Comparison of ENCODE assay signal across 16 cellular contexts in the genomic region with DNA sequence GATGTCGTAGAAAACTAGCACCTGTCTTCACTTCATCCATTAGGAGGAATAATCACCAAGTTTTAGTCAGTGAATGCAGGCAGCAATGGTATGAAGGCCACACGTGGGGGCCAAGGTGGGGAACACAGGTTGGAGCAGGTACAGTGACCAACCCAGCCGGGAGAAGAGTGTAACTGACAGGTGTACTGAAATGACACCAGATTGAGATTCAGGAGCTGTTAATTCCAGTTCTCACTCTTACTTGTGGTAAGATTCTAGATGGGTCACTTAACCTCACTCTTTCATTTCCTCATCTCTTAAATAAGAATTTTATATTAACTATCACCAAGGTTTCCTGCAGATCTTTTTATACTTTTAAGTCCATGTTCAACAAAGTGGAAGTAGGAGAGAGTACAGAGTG.
A peak's percentile ranks its signal among the peaks of the same experiment; 100 is the strongest.
DNase-seq lines count a peak whose midpoint lies in the region; ATAC-seq and TF ChIP-seq lines count a peak whose summit lies in the region.
"Had no signal": no experiment of that assay in that cellular context is flagged by ENCODE, and none has a peak within 500 bp of the region (broad histone marks: within the 10 kb centered on the region; RNA-seq: fewer than 3 reads in every experiment).

No MANE protein-coding gene starts in this region.

- intact Hi-C loops in right lobe of liver (cut with DNase I) = no loop called here

- TF ChIP-seq CTCF in right lobe of liver (IDR thresholded peaks at IDR 0.05) = no peak

- no peaks in the 10 kb centered on the region for H3K27me3 ChIP-seq in right lobe of liver
- H3K27me3 ChIP-seq: heart left ventricle, left lung, spleen had no signal

- no peak overlapping the region for H3K27ac ChIP-seq in right lobe of liver
- H3K27ac ChIP-seq: heart left ventricle, left lung, spleen had no signal

- no peaks in the 10 kb centered on the region for H3K36me3 ChIP-seq in right lobe of liver
- H3K36me3 ChIP-seq: heart left ventricle, left lung, spleen had no signal

- no peaks in the 10 kb centered on the region for H3K4me1 ChIP-seq in right lobe of liver
- H3K4me1 ChIP-seq: heart left ventricle, left lung, spleen had no signal

- TF ChIP-seq POLR2A in GM18505 (IDR thresholded peaks at IDR 0.05; ENCODE audit: borderline replicate concordance, extremely low read depth, insufficient read depth, insufficient read length) = no peak
- no peak for TF ChIP-seq POLR2A in right lobe of liver (IDR thresholded peaks at IDR 0.05)

- no peaks in the 10 kb centered on the region for H3K36me3 Mint-ChIP-seq in activated naive CD8-positive, alpha-beta T cell treated with anti-CD3 and anti-CD28 coated beads, Interleukin-2, amount 50 U/mL, for 24 hours (ENCODE audit: low read depth)
- H3K36me3 Mint-ChIP-seq: type B pancreatic cell had no signal

- no peaks in the 10 kb centered on the region for H3K4me1 Mint-ChIP-seq in activated naive CD8-positive, alpha-beta T cell treated with anti-CD3 and anti-CD28 coated beads, Interleukin-2, amount 50 U/mL, for 24 hours

- WGBS in right lobe of liver (ENCODE audit: insufficient coverage, low coverage, low lambda C conversion rate, missing lambda C conversion rate) = 65% methylated on average over 3 of the region's 3 CpGs

- H3K4me3 Mint-ChIP-seq in activated naive CD8-positive, alpha-beta T cell treated with anti-CD3 and anti-CD28 coated beads, Interleukin-2, amount 50 U/mL, for 24 hours = no peak overlapping the region
- H3K4me3 Mint-ChIP-seq: type B pancreatic cell had no signal

- DNase-seq in activated CD4-positive, alpha-beta T cell treated with anti-CD3 and anti-CD28 coated beads for 1 hour = no peak
- DNase-seq in right lobe of liver (no peak), iPS-NIHi11 (ENCODE audit: low spot score) (no peak)
- DNase-seq in activated naive CD8-positive, alpha-beta T cell treated with anti-CD3 and anti-CD28 coated beads, Interleukin-2, amount 50 U/mL, for 24 hours = no peak
- DNase-seq: DMS 273 treated with DMSO at 0.1 percent for 48 hours, heart left ventricle, left lung, NCI-H524, spleen had no signal

- peak; percentile 92 for ATAC-seq in GM18505 (IDR thresholded peaks at IDR 0.05; ENCODE audit: unreplicated experiment)
- peak; percentile 90 for ATAC-seq in GM19455 (IDR thresholded peaks at IDR 0.05; ENCODE audit: unreplicated experiment)
- peak; percentile 94 for ATAC-seq in HG02840 (IDR thresholded peaks at IDR 0.05; ENCODE audit: low FRiP score, unreplicated experiment)
- ATAC-seq in HG03439 (IDR thresholded peaks at IDR 0.05; ENCODE audit: unreplicated experiment) = peak; percentile 71
- ATAC-seq in right lobe of liver = no peak
- ATAC-seq in activated naive CD8-positive, alpha-beta T cell treated with anti-CD3 and anti-CD28 coated beads, Interleukin-2, amount 50 U/mL, for 24 hours = no peak
- ATAC-seq: heart left ventricle, left lung, SK-N-SH treated with all-trans-retinoic acid at 6 μM for 48 hours had no signal

- H3K9me3 ChIP-seq in right lobe of liver = no peaks in the 10 kb centered on the region
- H3K9me3 ChIP-seq: heart left ventricle, left lung, spleen had no signal

- no peaks in the 10 kb centered on the region for H3K9me3 Mint-ChIP-seq in activated naive CD8-positive, alpha-beta T cell treated with anti-CD3 and anti-CD28 coated beads, Interleukin-2, amount 50 U/mL, for 24 hours
- H3K9me3 Mint-ChIP-seq: activated T-helper 2 cell treated with anti-CD3 and anti-CD28 coated beads, Interferon-gamma antibody, Interleukin-2, Interleukin-4, amounts not matched to agents 10 μg/mL and 5 μg/mL and 100 μg/mL, durations not matched to agents 14 hours and 24 hours and 36 hours; type B pancreatic cell had no signal

- H3K27ac Mint-ChIP-seq in activated naive CD8-positive, alpha-beta T cell treated with anti-CD3 and anti-CD28 coated beads, Interleukin-2, amount 50 U/mL, for 24 hours = no peak overlapping the region
- H3K27ac Mint-ChIP-seq: activated T-helper 2 cell treated with anti-CD3 and anti-CD28 coated beads, Interferon-gamma antibody, Interleukin-2, Interleukin-4, amounts not matched to agents 10 μg/mL and 5 μg/mL and 100 μg/mL, durations not matched to agents 14 hours and 24 hours and 36 hours; type B pancreatic cell had no signal

- no peaks in the 10 kb centered on the region for H3K27me3 Mint-ChIP-seq in activated naive CD8-positive, alpha-beta T cell treated with anti-CD3 and anti-CD28 coated beads, Interleukin-2, amount 50 U/mL, for 24 hours
- H3K27me3 Mint-ChIP-seq: type B pancreatic cell had no signal

- H3K4me3 ChIP-seq in right lobe of liver = no peak overlapping the region
- H3K4me3 ChIP-seq: heart left ventricle, left lung, spleen had no signal

Comparison
In these comparisons a context has a peak if more than half of its experiments do, and no peak if none do; other contexts are left out.
1. ATAC-seq: peak in GM18505 (single experiment), GM19455 (single experiment), HG02840 (single experiment) and HG03439 (single experiment); none in right lobe of liver (0 of 4) and activated naive CD8-positive, alpha-beta T cell treated with anti-CD3 and anti-CD28 coated beads, Interleukin-2, amount 50 U/mL, for 24 hours (single experiment).